In the genomic region with DNA sequence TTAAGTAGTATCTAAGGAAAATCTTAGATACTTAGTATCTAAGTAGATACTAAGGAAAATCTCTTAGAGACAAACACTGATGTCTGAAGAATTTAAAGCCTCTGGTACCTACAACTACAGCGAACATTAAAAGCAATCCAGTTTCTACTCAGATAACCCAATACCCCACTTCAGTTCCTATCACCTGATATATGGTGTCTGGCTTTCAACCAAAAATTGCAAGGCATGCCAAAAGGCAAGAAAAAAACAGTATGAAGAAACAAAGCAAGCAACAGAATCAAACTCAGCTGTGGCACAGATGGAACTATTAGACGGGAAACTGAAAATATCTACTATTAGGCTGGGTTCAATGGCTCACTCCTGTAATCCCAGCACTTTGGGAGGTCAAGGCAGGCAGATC, we compare ENCODE assay signal across 2 cellular contexts.
TF ChIP-seq lines count a peak whose summit lies in the region.

No MANE protein-coding gene starts in this region.

TF ChIP-seq in SK-N-SH, 30 proteins besides CTCF, POLR2A, EP300 and RAD21 (continued from another document):
- TF ChIP-seq, protein P1, sequence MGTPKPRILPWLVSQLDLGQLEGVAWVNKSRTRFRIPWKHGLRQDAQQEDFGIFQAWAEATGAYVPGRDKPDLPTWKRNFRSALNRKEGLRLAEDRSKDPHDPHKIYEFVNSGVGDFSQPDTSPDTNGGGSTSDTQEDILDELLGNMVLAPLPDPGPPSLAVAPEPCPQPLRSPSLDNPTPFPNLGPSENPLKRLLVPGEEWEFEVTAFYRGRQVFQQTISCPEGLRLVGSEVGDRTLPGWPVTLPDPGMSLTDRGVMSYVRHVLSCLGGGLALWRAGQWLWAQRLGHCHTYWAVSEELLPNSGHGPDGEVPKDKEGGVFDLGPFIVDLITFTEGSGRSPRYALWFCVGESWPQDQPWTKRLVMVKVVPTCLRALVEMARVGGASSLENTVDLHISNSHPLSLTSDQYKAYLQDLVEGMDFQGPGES (IDR thresholded peaks at IDR 0.05; ENCODE audit: low read depth, low read length), result no peak

TF ChIP-seq in SK-N-SH treated with all-trans-retinoic acid at 6 μM for 48 hours, 23 proteins besides CTCF, POLR2A, EP300 and RAD21 (continued from another document):
- TF ChIP-seq, protein P2, sequence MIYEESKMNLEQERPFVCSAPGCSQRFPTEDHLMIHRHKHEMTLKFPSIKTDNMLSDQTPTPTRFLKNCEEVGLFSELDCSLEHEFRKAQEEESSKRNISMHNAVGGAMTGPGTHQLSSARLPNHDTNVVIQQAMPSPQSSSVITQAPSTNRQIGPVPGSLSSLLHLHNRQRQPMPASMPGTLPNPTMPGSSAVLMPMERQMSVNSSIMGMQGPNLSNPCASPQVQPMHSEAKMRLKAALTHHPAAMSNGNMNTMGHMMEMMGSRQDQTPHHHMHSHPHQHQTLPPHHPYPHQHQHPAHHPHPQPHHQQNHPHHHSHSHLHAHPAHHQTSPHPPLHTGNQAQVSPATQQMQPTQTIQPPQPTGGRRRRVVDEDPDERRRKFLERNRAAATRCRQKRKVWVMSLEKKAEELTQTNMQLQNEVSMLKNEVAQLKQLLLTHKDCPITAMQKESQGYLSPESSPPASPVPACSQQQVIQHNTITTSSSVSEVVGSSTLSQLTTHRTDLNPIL (CRISPR knock-in tag; IDR thresholded peaks at IDR 0.05; ENCODE audit: low read depth), result no peak
- TF ChIP-seq RARB (CRISPR knock-in tag; IDR thresholded peaks at IDR 0.05) (no peak), ESRRG (CRISPR knock-in tag; IDR thresholded peaks at IDR 0.05) (no peak), ZNF565 (CRISPR knock-in tag; conservative IDR thresholded peaks at IDR 0.05; ENCODE audit: low read depth) (no peak), CSDC2 (CRISPR knock-in tag; IDR thresholded peaks at IDR 0.05) (no peak), PPARA (CRISPR knock-in tag; IDR thresholded peaks at IDR 0.05; ENCODE audit: borderline replicate concordance) (no peak), ZFP3 (CRISPR knock-in tag; IDR thresholded peaks at IDR 0.05) (no peak)
